In the genomic region with DNA sequence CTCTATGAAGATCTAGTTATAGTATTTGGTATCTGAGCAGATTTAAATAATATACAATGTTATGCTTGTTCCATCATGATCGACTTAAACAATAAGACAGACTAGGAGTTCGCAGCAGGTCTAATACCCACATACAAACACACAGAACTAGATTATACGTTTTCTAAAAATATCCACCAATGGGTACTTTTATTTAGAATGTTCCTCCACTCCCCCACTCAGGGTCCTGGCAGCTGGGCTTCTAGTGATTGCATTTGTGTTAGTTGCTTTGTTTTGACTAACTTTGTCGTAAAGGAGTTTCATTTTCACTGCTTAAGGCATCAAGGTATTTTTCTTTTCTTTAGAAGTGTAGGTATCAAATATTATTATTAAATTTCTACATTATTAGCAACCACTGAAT, we compare ENCODE assay signal across 26 cellular contexts.
"Had no signal": no experiment of that assay in that cellular context is flagged by ENCODE, and none has a peak within 500 bp of the region (broad histone marks: within the 10 kb centered on the region; RNA-seq: fewer than 3 reads in every experiment).

No MANE protein-coding gene starts in this region.

- H3K27me3 ChIP-seq: hepatocyte, right lobe of liver, stomach, suprapubic skin, vagina had no signal

- H3K4me3 ChIP-seq: hepatocyte, left ventricle myocardium inferior, right lobe of liver, stomach, suprapubic skin, vagina had no signal

- H3K27ac ChIP-seq: hepatocyte, left ventricle myocardium inferior, parathyroid adenoma, right lobe of liver, stomach, suprapubic skin, vagina had no signal

- H2AFZ ChIP-seq: hepatocyte, parathyroid adenoma had no signal

- H3K9me3 Mint-ChIP-seq: activated CD4-positive, alpha-beta T cell treated with anti-CD3 and anti-CD28 coated beads, Interleukin-2, amount 10 ng/mL, durations not matched to agents 7 days and 5 days had no signal

- H3K36me3 Mint-ChIP-seq: activated CD8-positive, alpha-beta memory T cell treated with anti-CD3 and anti-CD28 coated beads, Interleukin-2, amount 10 ng/mL, durations not matched to agents 7 days and 5 days; mesothelial cell of epicardium; natural killer cell treated with Interleukin-12 subunit alpha and Interleukin-12 subunit beta and Interleukin-15 and Interleukin-18, amount 100 ng/mL, for 72 hours; stimulated activated memory B cell treated with anti-CD40 and anti-IgM and Interleukin-4, amounts not matched to agents 10 μg/mL and 1 μg/mL and 100 μg/mL, for 72 hours had no signal

- H3K4me1 ChIP-seq: left ventricle myocardium inferior, parathyroid adenoma, right lobe of liver, stomach, suprapubic skin, vagina had no signal

- DNase-seq: activated CD4-positive, alpha-beta T cell treated with anti-CD3 and anti-CD28 coated beads, Interleukin-2, amount 10 ng/mL, durations not matched to agents 7 days and 5 days; activated CD8-positive, alpha-beta memory T cell treated with anti-CD3 and anti-CD28 coated beads, Interleukin-2, amount 10 ng/mL, durations not matched to agents 7 days and 5 days; activated CD8-positive, alpha-beta T cell treated with anti-CD3 and anti-CD28 coated beads for 36 hours; activated gamma-delta T cell; activated naive CD4-positive, alpha-beta T cell treated with anti-CD3 and anti-CD28 coated beads, Interleukin-2, amount 50 U/mL, for 16 hours; activated T-cell treated with anti-CD3 and anti-CD28 coated beads for 4 hours; aorta; central memory CD4-positive, alpha-beta T cell; effector memory CD4-positive, alpha-beta T cell; foreskin melanocyte; kidney glomerular epithelial cell; left ventricle myocardium inferior; right lobe of liver; small intestine; stimulated activated CD4-positive, alpha-beta T cell treated with anti-CD3 and anti-CD28 coated beads, Interleukin-15, amount 100 ng/mL, for 24 hours; stomach; T-helper 17 cell; trophoblast cell had no signal

- H3K9ac ChIP-seq: parathyroid adenoma had no signal

- H3K4me2 ChIP-seq: hepatocyte had no signal

- H3K9me3 ChIP-seq: right lobe of liver, vagina had no signal

- H3K27ac Mint-ChIP-seq: activated CD4-positive, alpha-beta T cell treated with anti-CD3 and anti-CD28 coated beads, Interleukin-2, amount 10 ng/mL, durations not matched to agents 7 days and 5 days; activated CD8-positive, alpha-beta memory T cell treated with anti-CD3 and anti-CD28 coated beads, Interleukin-2, amount 10 ng/mL, durations not matched to agents 7 days and 5 days; activated CD8-positive, alpha-beta T cell treated with anti-CD3 and anti-CD28 coated beads for 36 hours; mesothelial cell of epicardium; natural killer cell treated with Interleukin-12 subunit alpha and Interleukin-12 subunit beta and Interleukin-15 and Interleukin-18, amount 100 ng/mL, for 72 hours; stimulated activated memory B cell treated with anti-CD40 and anti-IgM and Interleukin-4, amounts not matched to agents 10 μg/mL and 1 μg/mL and 100 μg/mL, for 72 hours; T-helper 17 cell had no signal

- H3K36me3 ChIP-seq: left ventricle myocardium inferior, right lobe of liver, stomach, suprapubic skin, vagina had no signal

- ATAC-seq: activated CD8-positive, alpha-beta memory T cell treated with anti-CD3 and anti-CD28 coated beads, Interleukin-2, amount 10 ng/mL, durations not matched to agents 7 days and 5 days; activated CD8-positive, alpha-beta T cell treated with anti-CD3 and anti-CD28 coated beads for 36 hours; esophagus mucosa; natural killer cell treated with Interleukin-12 subunit alpha and Interleukin-12 subunit beta and Interleukin-15 and Interleukin-18, amount 100 ng/mL, for 72 hours; right lobe of liver; stimulated activated memory B cell treated with anti-CD40 and anti-IgM and Interleukin-4, amounts not matched to agents 10 μg/mL and 1 μg/mL and 100 μg/mL, for 72 hours; T-helper 17 cell had no signal

- H3K79me2 ChIP-seq: hepatocyte, parathyroid adenoma had no signal
